In genomic region chr19:9586764-9587163, GRCh38 we compare ENCODE assay signal across 8 cellular contexts. TPM values are rescaled to one million over a fixed set of nuclear protein-coding genes. Genes with fewer than 3 reads are reported as not detected.
DNase-seq lines count a peak whose midpoint lies in the region; ATAC-seq and TF ChIP-seq lines count a peak whose summit lies in the region.

No MANE protein-coding gene starts in this region.

- CTCF ChIA-PET in BJ (lab: Yijun Ruan, JAX), result interaction anchor here (0.6 to 2.3 kb wide), 9 partner anchors 12 to 221 kb away, joined by 3 to 5 read pairs (median 4); no protein-coding TSS in a partner anchor
- CTCF ChIA-PET in naive thymus-derived CD4-positive, alpha-beta T cell (lab: Charles Lee), result interaction anchor here (0.7 to 1.4 kb wide), 6 partner anchors 12 to 273 kb away, joined by 3 to 14 read pairs (median 3); no protein-coding TSS in a partner anchor

- no peaks in the 10 kb centered on the region; the same call in 1 of the 2 replicates for H3K36me3 ChIP-seq in BJ (ENCODE audit: control insufficient read depth, insufficient read depth, low read length)
- H3K36me3 ChIP-seq in NT2/D1 (ENCODE audit: insufficient read depth, insufficient read length, low read length), result peaks cover 14% of the 10 kb centered on the region
- peaks cover 0 to 8% (median 0%) of the 10 kb centered on the region in 3 experiments for H3K36me3 ChIP-seq in naive thymus-derived CD4-positive, alpha-beta T cell (ENCODE audit: control insufficient read depth in 2 of 3, insufficient read depth in 3 of 3, low read length in 3 of 3)

- peaks cover 3 to 14% (median 14%) of the 10 kb centered on the region in 5 donors for H3K27me3 Mint-ChIP-seq in naive thymus-derived CD4-positive, alpha-beta T cell
- peaks cover 11% of the 10 kb centered on the region for H3K27me3 Mint-ChIP-seq in stimulated activated memory B cell treated with anti-CD40 and anti-IgM and Interleukin-4, amounts not matched to agents 10 μg/mL and 1 μg/mL and 100 μg/mL, for 72 hours

- peaks cover 13 to 31% (median 15%) of the 10 kb centered on the region in 7 donors for H3K4me1 Mint-ChIP-seq in naive thymus-derived CD4-positive, alpha-beta T cell
- peaks cover 25% of the 10 kb centered on the region for H3K4me1 Mint-ChIP-seq in stimulated activated memory B cell treated with anti-CD40 and anti-IgM and Interleukin-4, amounts not matched to agents 10 μg/mL and 1 μg/mL and 100 μg/mL, for 72 hours

- peaks cover 0 to 15% (median 4%) of the 10 kb centered on the region in 11 donors for H3K9me3 Mint-ChIP-seq in naive thymus-derived CD4-positive, alpha-beta T cell
- H3K9me3 Mint-ChIP-seq in stimulated activated memory B cell treated with anti-CD40 and anti-IgM and Interleukin-4, amounts not matched to agents 10 μg/mL and 1 μg/mL and 100 μg/mL, for 72 hours, result peaks cover 4% of the 10 kb centered on the region

- H3K27me3 ChIP-seq in BJ (ENCODE audit: control insufficient read depth, insufficient read depth, low read length) (no peaks in the 10 kb centered on the region), NT2/D1 (ENCODE audit: insufficient read depth, insufficient read length) (no peaks in the 10 kb centered on the region)
- no peaks in the 10 kb centered on the region for H3K27me3 ChIP-seq in naive thymus-derived CD4-positive, alpha-beta T cell (ENCODE audit: control insufficient read depth in 2 of 2, insufficient read depth in 2 of 2, low read length in 2 of 2)

- H3K4me1 ChIP-seq in NT2/D1 (ENCODE audit: insufficient read depth, insufficient read length), result peaks cover 3% of the 10 kb centered on the region
- H3K4me1 ChIP-seq in naive thymus-derived CD4-positive, alpha-beta T cell (ENCODE audit: control insufficient read depth in 2 of 2, insufficient read depth in 2 of 2, low read length in 2 of 2), result peaks cover 7% of the 10 kb centered on the region in 2 donors

- peak overlapping the region in 2 of 9 donors; percentile 1 for H3K27ac Mint-ChIP-seq in naive thymus-derived CD4-positive, alpha-beta T cell
- no peak overlapping the region for H3K27ac Mint-ChIP-seq in stimulated activated memory B cell treated with anti-CD40 and anti-IgM and Interleukin-4, amounts not matched to agents 10 μg/mL and 1 μg/mL and 100 μg/mL, for 72 hours

- H3K4me3 Mint-ChIP-seq in naive thymus-derived CD4-positive, alpha-beta T cell, result peak overlapping the region in 3 of 10 donors; percentile 6 to 20 (median 6)
- H3K4me3 Mint-ChIP-seq in stimulated activated memory B cell treated with anti-CD40 and anti-IgM and Interleukin-4, amounts not matched to agents 10 μg/mL and 1 μg/mL and 100 μg/mL, for 72 hours, result no peak overlapping the region

- POLR2A ChIA-PET in BJ (lab: Charles Lee), result no interaction called here
- POLR2A ChIA-PET in naive thymus-derived CD4-positive, alpha-beta T cell (lab: Charles Lee), result interaction anchor here (0.7 kb wide), 2 partner anchors 47 to 176 kb away, joined by 3 read pairs; no protein-coding TSS in a partner anchor

- H3K27ac ChIP-seq in naive thymus-derived CD4-positive, alpha-beta T cell (ENCODE audit: low read depth, low read length), result no peak overlapping the region

- TF ChIP-seq CTCF in BJ (IDR thresholded peaks at IDR 0.05; ENCODE audit: insufficient read depth, low read depth, low read length) (peak; percentile 69), epithelial cell of esophagus (IDR thresholded peaks at IDR 0.05; ENCODE audit: insufficient read depth, low read depth, low read length, missing control alignments) (peak; percentile 82)

- intact Hi-C loops in naive thymus-derived CD4-positive, alpha-beta T cell (cut with micrococcal nuclease), result loop anchor here (1.0 kb wide), 5 partner anchors 35 to 450 kb away; partner anchors contain the start of genes ZNF561 (in 1 of the 2) and ZNF846 (in 1 of the 2)

- DNase-seq in BJ (ENCODE audit: low read depth) (no peak), HT1080 (ENCODE audit: low read depth) (peak; percentile 65), NT2/D1 (ENCODE audit: low read depth, low spot score) (peak; percentile 73), epithelial cell of esophagus (ENCODE audit: low read depth) (peak; percentile 88)
- peak; percentile 65 for DNase-seq in activated CD8-positive, alpha-beta memory T cell treated with anti-CD3 and anti-CD28 coated beads, Interleukin-2, amount 50 U/mL, for 24 hours (ENCODE audit: extremely low read depth)
- peak; percentile 50 to 77 (median 67) for DNase-seq in naive thymus-derived CD4-positive, alpha-beta T cell

- H3K4me3 ChIP-seq in BJ (ENCODE audit: low read depth, low read length), result no peak overlapping the region
- no peak overlapping the region for H3K4me3 ChIP-seq in NT2/D1 (ENCODE audit: insufficient read length, low read depth)
- no peak overlapping the region for H3K4me3 ChIP-seq in epithelial cell of esophagus (ENCODE audit: low read length)
- no peak overlapping the region for H3K4me3 ChIP-seq in naive thymus-derived CD4-positive, alpha-beta T cell (ENCODE audit: low read length)

- H3K9ac ChIP-seq in NT2/D1 (ENCODE audit: insufficient read length, low read depth), result no peak overlapping the region

- peaks cover 8% of the 10 kb centered on the region for H3K9me3 ChIP-seq in NT2/D1 (ENCODE audit: insufficient read depth, low read length)
- no peaks in the 10 kb centered on the region for H3K9me3 ChIP-seq in naive thymus-derived CD4-positive, alpha-beta T cell (ENCODE audit: control insufficient read depth in 2 of 3, low read length in 3 of 3)

- peak; percentile 82 for ATAC-seq in naive thymus-derived CD4-positive, alpha-beta T cell
- peak; percentile 59 for ATAC-seq in stimulated activated memory B cell treated with anti-CD40 and anti-IgM and Interleukin-4, amounts not matched to agents 10 μg/mL and 1 μg/mL and 100 μg/mL, for 72 hours
- no peak for ATAC-seq in HG03520 (IDR thresholded peaks at IDR 0.05; ENCODE audit: unreplicated experiment)

- H3K36me3 Mint-ChIP-seq in naive thymus-derived CD4-positive, alpha-beta T cell, result peaks cover 0 to 15% (median 8%) of the 10 kb centered on the region in 5 donors
- H3K36me3 Mint-ChIP-seq in stimulated activated memory B cell treated with anti-CD40 and anti-IgM and Interleukin-4, amounts not matched to agents 10 μg/mL and 1 μg/mL and 100 μg/mL, for 72 hours, result peaks cover 7% of the 10 kb centered on the region

RNA-seq across cellular contexts. Expression of gene ZNF121, which starts 2.5 kb away (rescaled TPM):
- polyA plus RNA-seq in BJ (2011; rRNA removed), result 1.7 and 4.5 TPM in 2 replicates
- polyA minus RNA-seq in BJ (2011; rRNA and poly(A)+ RNA removed), result 10.5 and 13.5 TPM in 2 replicates
- total RNA-seq in HT1080 (2014; rRNA removed; shearing (Covaris generic)), result 48.5 and 56.2 TPM in 2 replicates
- 15.2 and 17.9 TPM in 2 replicates for polyA plus RNA-seq in HT1080 (2015; cell fraction: cytosol; rRNA removed)
- polyA plus RNA-seq in HT1080 (2015; cell fraction: nucleus; rRNA removed), result 62.1 and 64.9 TPM in 2 replicates
- 10 to 100 TPM; 28.3 to 49.4 (median 47.0) TPM for total RNA-seq in naive thymus-derived CD4-positive, alpha-beta T cell
- 1 to 10 TPM; 3.3 to 5.0 TPM for polyA plus RNA-seq in naive thymus-derived CD4-positive, alpha-beta T cell

RNA-seq across cellular contexts. Expression of gene ZNF561, which starts 34.3 kb away (rescaled TPM):
- 31.4 and 42.3 TPM in 2 replicates for polyA plus RNA-seq in BJ (2011; rRNA removed)
- 40.7 and 75.2 TPM in 2 replicates for polyA minus RNA-seq in BJ (2011; rRNA and poly(A)+ RNA removed)
- total RNA-seq in HT1080 (2014; rRNA removed; shearing (Covaris generic)), result 17.7 and 19.8 TPM in 2 replicates
- polyA plus RNA-seq in HT1080 (2015; cell fraction: cytosol; rRNA removed), result 24.1 and 25.5 TPM in 2 replicates
- polyA plus RNA-seq in HT1080 (2015; cell fraction: nucleus; rRNA removed), result 45.6 and 52.2 TPM in 2 replicates
- total RNA-seq in naive thymus-derived CD4-positive, alpha-beta T cell, result 10 to 100 TPM; 35.9 to 72.5 (median 42.3) TPM
- polyA plus RNA-seq in naive thymus-derived CD4-positive, alpha-beta T cell, result 10 to 100 TPM; 17.0 to 23.0 TPM

RNA-seq across cellular contexts. Expression of gene ZNF426, which starts 48.3 kb away (rescaled TPM):
- polyA plus RNA-seq in BJ (2011; rRNA removed), result 5.9 and 11.5 TPM in 2 replicates
- 10.8 and 11.9 TPM in 2 replicates for polyA minus RNA-seq in BJ (2011; rRNA and poly(A)+ RNA removed)
- 8.3 and 10.8 TPM in 2 replicates for total RNA-seq in HT1080 (2014; rRNA removed; shearing (Covaris generic))
- 5.3 and 6.2 TPM in 2 replicates for polyA plus RNA-seq in HT1080 (2015; cell fraction: cytosol; rRNA removed)
- 5.9 and 7.4 TPM in 2 replicates for polyA plus RNA-seq in HT1080 (2015; cell fraction: nucleus; rRNA removed)
- total RNA-seq in naive thymus-derived CD4-positive, alpha-beta T cell, result 10 to 100 TPM; 11.2 to 22.6 (median 15.8) TPM
- 10 to 100 TPM; 15.0 to 21.5 TPM for polyA plus RNA-seq in naive thymus-derived CD4-positive, alpha-beta T cell
